Comparison of ENCODE assay signal across 1 cellular context in the genomic region with DNA sequence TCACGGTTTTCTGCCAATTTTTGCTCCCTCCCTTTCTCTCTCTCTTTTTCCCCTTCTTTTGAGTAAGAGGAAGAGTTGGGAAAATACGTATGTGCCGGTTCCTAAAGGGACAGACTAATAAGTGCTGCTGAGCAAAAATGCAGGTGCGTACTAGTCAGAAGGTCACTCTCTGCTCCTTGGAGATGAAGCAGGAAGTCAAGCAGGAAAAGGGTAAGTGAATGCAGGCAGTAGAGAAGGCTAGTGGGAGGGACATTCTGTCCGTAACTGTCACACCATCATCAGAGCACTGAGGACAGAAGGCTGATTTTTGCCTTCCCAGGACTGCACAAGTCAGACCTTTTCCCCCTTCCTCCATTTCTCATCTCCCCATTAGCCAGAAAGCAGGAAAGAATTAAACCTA.
TF ChIP-seq lines count a peak whose summit lies in the region.

No MANE protein-coding gene starts in this region.

TF ChIP-seq in endothelial cell of umbilical vein, 7 proteins besides CTCF, POLR2A, EP300 and RAD21:
- TF ChIP-seq JUN (IDR thresholded peaks at IDR 0.05; ENCODE audit: borderline replicate concordance, insufficient read depth, insufficient read length, low read depth) (no peak), GATA2 (IDR thresholded peaks at IDR 0.05; ENCODE audit: insufficient read depth, insufficient read length, low read depth, low read length) (no peak), MAX (IDR thresholded peaks at IDR 0.05; ENCODE audit: insufficient read depth, insufficient read length) (no peak), EZH2 (IDR thresholded peaks at IDR 0.05; ENCODE audit: borderline replicate concordance, low read depth, low read length, severe bottlenecking) (no peak), POLR2AphosphoS5 (IDR thresholded peaks at IDR 0.05; ENCODE audit: insufficient read depth, low read depth, low read length) (no peak), MYC (IDR thresholded peaks at IDR 0.05; ENCODE audit: low read depth, low read length) (no peak), FOS (IDR thresholded peaks at IDR 0.05; ENCODE audit: borderline replicate concordance, insufficient read depth, low read length) (no peak)
